14 cellular contexts compared by ENCODE assay signal in the genomic region with DNA sequence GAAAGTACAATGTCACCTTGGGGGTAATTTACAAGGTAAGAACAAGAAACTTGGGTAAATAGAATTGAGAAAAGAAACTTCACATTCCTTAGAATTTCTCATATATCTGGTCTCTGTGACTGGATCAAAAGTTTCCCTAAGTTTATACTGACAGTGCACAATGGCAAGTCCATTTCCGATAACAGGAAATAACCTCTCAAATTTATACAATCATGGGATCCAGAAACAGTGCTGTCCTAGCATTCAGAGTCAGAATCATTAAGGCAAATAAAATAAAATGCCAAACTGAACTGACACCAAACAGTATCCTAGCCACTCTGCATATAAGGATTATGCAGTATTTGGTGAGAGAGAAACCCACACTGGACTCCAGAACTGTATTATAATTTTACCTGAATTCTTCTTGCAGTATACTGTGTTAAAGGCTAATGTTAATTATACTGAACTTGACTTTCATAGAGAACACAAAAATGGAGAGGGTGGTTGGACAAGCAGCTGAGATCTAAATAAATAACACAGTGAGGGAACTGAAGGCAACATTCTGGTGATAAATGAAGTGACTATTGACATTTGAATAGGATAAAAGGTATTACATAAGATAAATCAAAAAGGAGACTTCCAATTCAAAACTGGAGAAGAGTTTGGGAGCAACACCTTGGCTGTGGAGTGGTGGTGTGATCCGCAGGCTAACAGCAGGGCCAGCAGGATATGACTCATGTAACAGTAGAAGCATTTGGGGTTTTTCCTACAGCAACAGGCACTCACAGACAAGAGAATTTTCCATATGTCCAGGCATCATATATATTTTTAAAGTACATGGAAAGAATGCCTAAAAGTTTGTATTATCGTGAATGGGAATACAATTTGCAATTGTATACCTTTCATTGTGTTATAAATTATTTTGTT.
DNase-seq lines count a peak whose midpoint lies in the region; ATAC-seq and TF ChIP-seq lines count a peak whose summit lies in the region.
"Had no signal": no experiment of that assay in that cellular context is flagged by ENCODE, and none has a peak within 500 bp of the region (broad histone marks: within the 10 kb centered on the region; RNA-seq: fewer than 3 reads in every experiment).

No MANE protein-coding gene starts in this region.

- peak; percentile 75 for ATAC-seq in HCT116
- peak; percentile 97 for ATAC-seq in RWPE2 (ENCODE audit: low read depth)
- ATAC-seq: activated CD8-positive, alpha-beta T cell treated with anti-CD3 and anti-CD28 coated beads for 36 hours; natural killer cell treated with Interleukin-12 subunit alpha and Interleukin-12 subunit beta and Interleukin-15 and Interleukin-18, amount 100 ng/mL, for 72 hours had no signal

- no peaks in the 10 kb centered on the region for H3K27me3 ChIP-seq in HCT116 (ENCODE audit: insufficient read depth, low read length)
- H3K27me3 ChIP-seq in RWPE2 (ENCODE audit: insufficient read depth, poor library complexity, severe bottlenecking), result no peaks in the 10 kb centered on the region
- no peaks in the 10 kb centered on the region for H3K27me3 ChIP-seq in skeletal muscle satellite cell (ENCODE audit: control insufficient read depth, insufficient read depth, low read length)
- no peaks in the 10 kb centered on the region for H3K27me3 ChIP-seq in Karpas-422 (ENCODE audit: low read length)
- H3K27me3 ChIP-seq: tibial artery had no signal

- H3K36me3 ChIP-seq in HCT116 (ENCODE audit: control insufficient read depth in 1 of 2, insufficient read depth in 2 of 2, low read length in 2 of 2) (no peaks in the 10 kb centered on the region), RWPE2 (ENCODE audit: low read depth) (no peaks in the 10 kb centered on the region), skeletal muscle satellite cell (ENCODE audit: insufficient read depth, low read length) (no peaks in the 10 kb centered on the region), Karpas-422 (ENCODE audit: insufficient read depth, low read length) (no peaks in the 10 kb centered on the region)
- H3K36me3 ChIP-seq: tibial artery had no signal

- H4K20me1 ChIP-seq in HCT116 (ENCODE audit: insufficient read depth) (no peaks in the 10 kb centered on the region), Karpas-422 (ENCODE audit: insufficient read depth, low read depth, low read length) (no peaks in the 10 kb centered on the region)

- TF ChIP-seq CTCF in HCT116 (IDR thresholded peaks at IDR 0.05 in 2 of 3, conservative IDR thresholded peaks at IDR 0.05 in 1 of 3; ENCODE audit: borderline replicate concordance in 1 of 3, insufficient read depth in 1 of 3, low read depth in 2 of 3, low read length in 2 of 3), result no peak
- TF ChIP-seq CTCF in RWPE2 (IDR thresholded peaks at IDR 0.05; ENCODE audit: poor library complexity, severe bottlenecking), result no peak
- TF ChIP-seq CTCF in epithelial cell of proximal tubule (conservative IDR thresholded peaks at IDR 0.05; ENCODE audit: low read depth, low read length), result no peak
- no peak for TF ChIP-seq CTCF in GM13977 (IDR thresholded peaks at IDR 0.05; ENCODE audit: extremely low read depth, insufficient read depth, missing control alignments)

- H3K27ac ChIP-seq in HCT116 (ENCODE audit: low read depth, low read length), result peak overlapping the region; percentile 38; the same call in 1 of the 2 replicates
- peak overlapping the region; percentile 58 for H3K27ac ChIP-seq in RWPE2 (ENCODE audit: poor library complexity, severe bottlenecking)
- no peak overlapping the region for H3K27ac ChIP-seq in Karpas-422 (ENCODE audit: low read length)
- H3K27ac ChIP-seq: tibial artery had no signal

- H2AFZ ChIP-seq in HCT116 (ENCODE audit: low read depth, low read length, poor library complexity, severe bottlenecking), result peak overlapping the region; percentile 58
- H2AFZ ChIP-seq in Karpas-422 (ENCODE audit: low read length), result no peak overlapping the region

- H3K4me3 ChIP-seq in HCT116 (replicated peaks in 1 of 2; ENCODE audit: low read depth in 1 of 2, low read length in 2 of 2) (no peak overlapping the region), RWPE2 (ENCODE audit: severe bottlenecking) (no peak overlapping the region), epithelial cell of proximal tubule (ENCODE audit: low read depth, low read length) (no peak overlapping the region), skeletal muscle satellite cell (ENCODE audit: low read length) (peak overlapping the region; percentile 11), Karpas-422 (ENCODE audit: low read length) (no peak overlapping the region)
- H3K4me3 ChIP-seq: tibial artery had no signal

- CTCF ChIA-PET in HCT116 (lab: Charles Lee), result no interaction called here
- CTCF ChIA-PET in activated CD4-positive, alpha-beta memory T cell treated with anti-CD3 and anti-CD28 coated beads, Interleukin-2, amount 10 ng/mL, durations not matched to agents 7 days and 5 days (lab: Charles Lee), result no interaction called here

- H3K79me2 ChIP-seq in HCT116 (ENCODE audit: insufficient read depth, low read length) (no peaks in the 10 kb centered on the region), Karpas-422 (ENCODE audit: low read length) (no peaks in the 10 kb centered on the region)

- no peaks in the 10 kb centered on the region for H3K36me3 Mint-ChIP-seq in activated CD4-positive, alpha-beta memory T cell treated with anti-CD3 and anti-CD28 coated beads, Interleukin-2, amount 10 ng/mL, durations not matched to agents 7 days and 5 days (ENCODE audit: low read depth)
- H3K36me3 Mint-ChIP-seq: natural killer cell treated with Interleukin-12 subunit alpha and Interleukin-12 subunit beta and Interleukin-15 and Interleukin-18, amount 100 ng/mL, for 72 hours had no signal

- no peak overlapping the region for H3K27ac Mint-ChIP-seq in activated CD4-positive, alpha-beta memory T cell treated with anti-CD3 and anti-CD28 coated beads, Interleukin-2, amount 10 ng/mL, durations not matched to agents 7 days and 5 days
- H3K27ac Mint-ChIP-seq: activated CD8-positive, alpha-beta T cell treated with anti-CD3 and anti-CD28 coated beads for 36 hours; natural killer cell treated with Interleukin-12 subunit alpha and Interleukin-12 subunit beta and Interleukin-15 and Interleukin-18, amount 100 ng/mL, for 72 hours had no signal

- RAD21 ChIA-PET in HCT116 (lab: Charles Lee; ENCODE audit: low non-redundant PET in 1 of 2, low total read pairs in 2 of 2, uncharacterized antibody in 2 of 2, unreplicated experiment in 2 of 2), result no interaction called here

- TF ChIP-seq RAD21 in HCT116 (IDR thresholded peaks at IDR 0.05; ENCODE audit: low read depth), result no peak

- POLR2A ChIA-PET in HCT116 (lab: Charles Lee), result no interaction called here
- POLR2A ChIA-PET in activated CD4-positive, alpha-beta memory T cell treated with anti-CD3 and anti-CD28 coated beads, Interleukin-2, amount 10 ng/mL, durations not matched to agents 7 days and 5 days (lab: Charles Lee), result no interaction called here

- no peak for TF ChIP-seq POLR2A in HCT116 (IDR thresholded peaks at IDR 0.05; ENCODE audit: borderline replicate concordance, extremely low read depth, insufficient read depth, insufficient read length)

- no peaks in the 10 kb centered on the region for H3K4me1 Mint-ChIP-seq in activated CD4-positive, alpha-beta memory T cell treated with anti-CD3 and anti-CD28 coated beads, Interleukin-2, amount 10 ng/mL, durations not matched to agents 7 days and 5 days

- intact Hi-C loops in HCT116 (cut with micrococcal nuclease), result no loop called here

- H3K9me3 Mint-ChIP-seq in activated CD4-positive, alpha-beta memory T cell treated with anti-CD3 and anti-CD28 coated beads, Interleukin-2, amount 10 ng/mL, durations not matched to agents 7 days and 5 days, result peaks cover 2% of the 10 kb centered on the region

- H3K4me1 ChIP-seq in HCT116 (ENCODE audit: control insufficient read depth in 1 of 2, insufficient read depth in 2 of 2, low read length in 2 of 2), result peaks cover 15 to 27% of the 10 kb centered on the region in 2 experiments; a peak in 3 of 4 replicates
- peaks cover 24% of the 10 kb centered on the region for H3K4me1 ChIP-seq in RWPE2 (ENCODE audit: insufficient read depth, poor library complexity, severe bottlenecking)
- peaks cover 40% of the 10 kb centered on the region for H3K4me1 ChIP-seq in skeletal muscle satellite cell (ENCODE audit: control insufficient read depth, insufficient read depth, low read length)
- no peaks in the 10 kb centered on the region for H3K4me1 ChIP-seq in Karpas-422 (ENCODE audit: low read length)

- DNase-seq in HCT116 (ENCODE audit: low read depth, low spot score) (peak; percentile 4), RWPE2 (ENCODE audit: low spot score) (no peak), epithelial cell of proximal tubule (ENCODE audit: low read depth) (peak; percentile 30), T-helper 9 cell (no peak), Karpas-422 (no peak), GM13977 (ENCODE audit: low spot score) (no peak)
- DNase-seq in activated CD4-positive, alpha-beta memory T cell treated with anti-CD3 and anti-CD28 coated beads, Interleukin-2, amount 10 ng/mL, durations not matched to agents 7 days and 5 days, result no peak
- DNase-seq: activated CD8-positive, alpha-beta T cell treated with anti-CD3 and anti-CD28 coated beads for 36 hours; hippocampal formation; NCI-H1417; RPMI8226; tibial artery had no signal

- in situ Hi-C loops in GM13977 (cut with MboI; ENCODE audit: low pct_unique_long_range_greater_than_20kb, low sequenced_read_pairs, unreplicated experiment), result no loop called here

- H3K4me3 Mint-ChIP-seq in activated CD4-positive, alpha-beta memory T cell treated with anti-CD3 and anti-CD28 coated beads, Interleukin-2, amount 10 ng/mL, durations not matched to agents 7 days and 5 days, result no peak overlapping the region
- H3K4me3 Mint-ChIP-seq: activated CD8-positive, alpha-beta T cell treated with anti-CD3 and anti-CD28 coated beads for 36 hours; natural killer cell treated with Interleukin-12 subunit alpha and Interleukin-12 subunit beta and Interleukin-15 and Interleukin-18, amount 100 ng/mL, for 72 hours had no signal

- H3K9me3 ChIP-seq in HCT116 (ENCODE audit: control insufficient read depth in 1 of 2, insufficient read depth in 1 of 2, low read depth in 1 of 2, low read length in 2 of 2), result no peaks in the 10 kb centered on the region
- peaks cover 2% of the 10 kb centered on the region for H3K9me3 ChIP-seq in RWPE2 (ENCODE audit: severe bottlenecking)
- H3K9me3 ChIP-seq in skeletal muscle satellite cell (replicated peaks; ENCODE audit: low read length), result no peaks in the 10 kb centered on the region
- H3K9me3 ChIP-seq in Karpas-422 (ENCODE audit: low read length), result no peaks in the 10 kb centered on the region
- H3K9me3 ChIP-seq: tibial artery had no signal

- peak overlapping the region; percentile 45 for H3K4me2 ChIP-seq in HCT116 (ENCODE audit: low read length)
- H3K4me2 ChIP-seq in skeletal muscle satellite cell (ENCODE audit: low read length), result peak overlapping the region; percentile 30
- H3K4me2 ChIP-seq in Karpas-422 (ENCODE audit: low read depth, low read length, poor library complexity, severe bottlenecking), result no peak overlapping the region

- H3K27me3 Mint-ChIP-seq in activated CD4-positive, alpha-beta memory T cell treated with anti-CD3 and anti-CD28 coated beads, Interleukin-2, amount 10 ng/mL, durations not matched to agents 7 days and 5 days, result no peaks in the 10 kb centered on the region
- H3K27me3 Mint-ChIP-seq: activated CD8-positive, alpha-beta T cell treated with anti-CD3 and anti-CD28 coated beads for 36 hours; natural killer cell treated with Interleukin-12 subunit alpha and Interleukin-12 subunit beta and Interleukin-15 and Interleukin-18, amount 100 ng/mL, for 72 hours had no signal

- H3K9me2 ChIP-seq in HCT116 (ENCODE audit: insufficient read depth), result no peaks in the 10 kb centered on the region
- H3K9me2 ChIP-seq in Karpas-422 (replicated peaks; ENCODE audit: insufficient read depth, low read length), result no peaks in the 10 kb centered on the region

- H3K9ac ChIP-seq in HCT116 (ENCODE audit: low read length) (no peak overlapping the region), skeletal muscle satellite cell (ENCODE audit: low read depth, low read length) (peak overlapping the region; percentile 50), Karpas-422 (ENCODE audit: low read length) (no peak overlapping the region)

- BruUV-seq in HCT116 (replicated peaks; lab: Mats Ljungman, UMichigan), result no TSS peak

Comparison
In these comparisons a context has a peak if more than half of its experiments do, and no peak if none do; other contexts are left out.
1. DNase-seq: peak in HCT116 (single experiment) and epithelial cell of proximal tubule (single experiment); none in RWPE2 (single experiment), activated CD4-positive, alpha-beta memory T cell treated with anti-CD3 and anti-CD28 coated beads, Interleukin-2, amount 10 ng/mL, durations not matched to agents 7 days and 5 days (single experiment), T-helper 9 cell (single experiment), Karpas-422 (single experiment) and GM13977 (single experiment).